Comparison of ENCODE assay signal across 25 cellular contexts in genomic region chr7:548401-548800, GRCh38.
"Had no signal": no experiment of that assay in that cellular context is flagged by ENCODE, and none has a peak within 500 bp of the region (broad histone marks: within the 10 kb centered on the region; RNA-seq: fewer than 3 reads in every experiment).

No MANE protein-coding gene starts in this region.

- H3K9me3 Mint-ChIP-seq: effector memory CD8-positive, alpha-beta T cell; natural killer cell treated with Interleukin-12 subunit alpha and Interleukin-12 subunit beta and Interleukin-15 and Interleukin-18, amount 100 ng/mL, for 72 hours had no signal

- H3K4me3 Mint-ChIP-seq: effector memory CD8-positive, alpha-beta T cell; memory B cell; mesothelial cell of epicardium; naive B cell; natural killer cell treated with Interleukin-12 subunit alpha and Interleukin-12 subunit beta and Interleukin-15 and Interleukin-18, amount 100 ng/mL, for 72 hours; stimulated activated effector memory CD8-positive, alpha-beta T cell treated with anti-CD3 and anti-CD28 coated beads, Interleukin-12 subunit alpha, Interleukin-12 subunit beta, amount 100 ng/mL, for 72 hours had no signal

- H3K27ac Mint-ChIP-seq: effector memory CD8-positive, alpha-beta T cell; memory B cell; mesothelial cell of epicardium; natural killer cell treated with Interleukin-12 subunit alpha and Interleukin-12 subunit beta and Interleukin-15 and Interleukin-18, amount 100 ng/mL, for 72 hours; stimulated activated effector memory CD8-positive, alpha-beta T cell treated with anti-CD3 and anti-CD28 coated beads, Interleukin-12 subunit alpha, Interleukin-12 subunit beta, amount 100 ng/mL, for 72 hours had no signal

- H3K9me3 ChIP-seq: heart left ventricle, mucosa of descending colon, ovary, testis, tibial artery, upper lobe of left lung, uterus had no signal

- H3K27ac ChIP-seq: heart left ventricle, ovary, testis, upper lobe of left lung, uterus had no signal

- H3K27me3 Mint-ChIP-seq: effector memory CD8-positive, alpha-beta T cell; naive B cell; natural killer cell treated with Interleukin-12 subunit alpha and Interleukin-12 subunit beta and Interleukin-15 and Interleukin-18, amount 100 ng/mL, for 72 hours had no signal

- H3K4me1 ChIP-seq: testis, uterus had no signal

- H3K27me3 ChIP-seq: heart left ventricle, ovary, testis, tibial artery, upper lobe of left lung, uterus had no signal

- H3K36me3 ChIP-seq: heart left ventricle, ovary, uterus had no signal

- H3K4me3 ChIP-seq: heart left ventricle, lung, mucosa of descending colon, ovary, testis, tibial artery, upper lobe of left lung, uterus had no signal

- H3K36me3 Mint-ChIP-seq: natural killer cell treated with Interleukin-12 subunit alpha and Interleukin-12 subunit beta and Interleukin-15 and Interleukin-18, amount 100 ng/mL, for 72 hours had no signal

- DNase-seq: cortex of kidney; effector memory CD8-positive, alpha-beta T cell; erythroblast; heart left ventricle; hippocampal formation; kidney glomerular epithelial cell; naive B cell; occipital lobe; ovary; retina; stimulated activated CD4-positive, alpha-beta T cell treated with anti-CD3 and anti-CD28 coated beads, Interleukin-2, amount 100 ng/mL, for 24 hours; stimulated activated CD4-positive, alpha-beta T cell treated with anti-CD3 and anti-CD28 coated beads, Interleukin-4, amount 100 ng/mL, for 24 hours; stimulated activated naive CD8-positive, alpha-beta T cell treated with anti-CD3 and anti-CD28 coated beads, Interleukin-15, Interleukin-2, amounts not matched to agents 100 U/mL and 50 U/mL, for 24 hours; substantia nigra; testis; tibial artery; uterus had no signal

- ATAC-seq: effector memory CD8-positive, alpha-beta T cell; mucosa of descending colon; natural killer cell treated with Interleukin-12 subunit alpha and Interleukin-12 subunit beta and Interleukin-15 and Interleukin-18, amount 100 ng/mL, for 72 hours; sciatic nerve; stimulated activated effector memory CD8-positive, alpha-beta T cell treated with anti-CD3 and anti-CD28 coated beads, Interleukin-12 subunit alpha, Interleukin-12 subunit beta, amount 100 ng/mL, for 72 hours; stimulated activated naive CD8-positive, alpha-beta T cell treated with anti-CD3 and anti-CD28 coated beads, Interleukin-15, Interleukin-2, amounts not matched to agents 100 U/mL and 50 U/mL, for 24 hours had no signal

- H3K4me1 Mint-ChIP-seq: memory B cell, mesothelial cell of epicardium, naive B cell had no signal
